In the genomic region with DNA sequence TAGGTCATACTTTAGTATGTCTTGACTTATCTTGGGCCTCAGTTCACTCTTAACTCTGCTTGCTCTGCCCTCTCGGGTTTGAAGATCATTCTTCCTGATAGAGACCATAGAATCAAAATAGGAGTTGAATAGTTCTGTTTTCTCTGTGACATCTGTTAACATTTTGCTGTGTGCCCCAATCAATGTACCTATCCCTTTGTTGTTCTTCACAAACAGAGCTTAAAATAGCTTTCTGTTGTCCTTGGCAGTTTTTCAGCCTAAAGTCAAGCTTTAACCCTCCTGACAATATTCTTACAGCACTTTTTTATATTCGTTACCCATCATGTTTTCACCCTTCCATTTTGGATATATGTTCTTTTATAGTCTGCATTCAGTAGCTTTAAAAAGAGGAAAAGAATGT, we compare ENCODE assay signal across 18 cellular contexts.
A peak's percentile ranks its signal among the peaks of the same experiment; 100 is the strongest.
DNase-seq lines count a peak whose midpoint lies in the region; ATAC-seq and TF ChIP-seq lines count a peak whose summit lies in the region.
"Had no signal": no experiment of that assay in that cellular context is flagged by ENCODE, and none has a peak within 500 bp of the region (broad histone marks: within the 10 kb centered on the region; RNA-seq: fewer than 3 reads in every experiment).

No MANE protein-coding gene starts in this region.

- H3K27ac ChIP-seq in GM23338 (ENCODE audit: low read depth) (no peak overlapping the region), aorta (ENCODE audit: low read depth in 1 of 2, low read length in 2 of 2) (no peak overlapping the region)
- H3K27ac ChIP-seq: 22Rv1, BLaER1, C4-2B had no signal

- no peak overlapping the region for H3K4me2 ChIP-seq in GM23338
- H3K4me2 ChIP-seq: BLaER1 had no signal

- intact Hi-C loops in aorta (cut with DNase I): no loop called here

- no peak overlapping the region for H2AFZ ChIP-seq in GM23338

- H3K27me3 Mint-ChIP-seq in GM23338 (ENCODE audit: insufficient read depth, low read depth, poor library complexity): peaks cover 2% of the 10 kb centered on the region
- H3K27me3 Mint-ChIP-seq in osteocyte (ENCODE audit: unreplicated experiment): no peaks in the 10 kb centered on the region
- H3K27me3 Mint-ChIP-seq: B cell; CD4-positive, CD25-positive, alpha-beta regulatory T cell had no signal

- H3K36me3 ChIP-seq in GM23338 (ENCODE audit: insufficient read depth): no peaks in the 10 kb centered on the region
- H3K36me3 ChIP-seq in aorta (ENCODE audit: control insufficient read depth in 1 of 2, insufficient read depth in 2 of 2, low read length in 1 of 2): no peaks in the 10 kb centered on the region
- H3K36me3 ChIP-seq: BLaER1 had no signal

- H3K4me1 ChIP-seq in GM23338 (ENCODE audit: insufficient read depth): no peaks in the 10 kb centered on the region
- no peaks in the 10 kb centered on the region for H3K4me1 ChIP-seq in aorta (ENCODE audit: control insufficient read depth in 1 of 2, insufficient read depth in 2 of 2, low read length in 2 of 2)
- H3K4me1 ChIP-seq: BLaER1, Caco-2 had no signal

- no peaks in the 10 kb centered on the region for H4K20me1 ChIP-seq in GM23338 (replicated peaks; ENCODE audit: insufficient read depth)
- H4K20me1 ChIP-seq: BLaER1 had no signal

- DNase-seq in NCI-H2171 treated with DMSO at 0.1 percent for 48 hours (lab: John Stamatoyannopoulos, UW): peak; percentile 62
- no peak for DNase-seq in NCI-H2171 (lab: John Stamatoyannopoulos, UW)
- no peak for DNase-seq in GM23338 (ENCODE audit: low spot score)
- DNase-seq in left lobe of liver (ENCODE audit: low spot score): no peak
- DNase-seq in osteocyte (ENCODE audit: extremely low spot score, unreplicated experiment): no peak
- no peak for DNase-seq in aorta
- DNase-seq: Caco-2; CD4-positive, CD25-positive, alpha-beta regulatory T cell; CD8-positive, alpha-beta T cell; DMS153; DND-41; H7; HCEC 1CT had no signal

- ATAC-seq in GM23338 (no peak), left lobe of liver (peak; percentile 55), aorta (ENCODE audit: low FRiP score) (no peak), GM19395 (IDR thresholded peaks at IDR 0.05; ENCODE audit: unreplicated experiment) (no peak)
- ATAC-seq: CD8-positive, alpha-beta T cell had no signal

- H3K9me3 ChIP-seq in aorta (ENCODE audit: control insufficient read depth, low read length): no peaks in the 10 kb centered on the region
- H3K9me3 ChIP-seq: BLaER1, Caco-2 had no signal

- no peaks in the 10 kb centered on the region for H3K9me2 ChIP-seq in GM23338 (ENCODE audit: insufficient read depth)

- H3K27ac Mint-ChIP-seq in GM23338 (peak overlapping the region; percentile 18; the same call in 1 of the 2 replicates), osteocyte (ENCODE audit: unreplicated experiment) (peak overlapping the region; percentile 51)
- H3K27ac Mint-ChIP-seq: B cell; CD4-positive, CD25-positive, alpha-beta regulatory T cell; CD8-positive, alpha-beta T cell had no signal

- H3K4me3 Mint-ChIP-seq in GM23338 (no peak overlapping the region), osteocyte (ENCODE audit: unreplicated experiment) (no peak overlapping the region)
- H3K4me3 Mint-ChIP-seq: B cell; CD4-positive, CD25-positive, alpha-beta regulatory T cell; CD8-positive, alpha-beta T cell had no signal

- TF ChIP-seq CTCF in GM23338 (conservative IDR thresholded peaks at IDR 0.05; ENCODE audit: low read depth in 2 of 2) (no peak), osteocyte (IDR thresholded peaks at IDR 0.05) (no peak)

- H3F3A ChIP-seq in GM23338 (replicated peaks; ENCODE audit: low read depth): no peaks in the 10 kb centered on the region

- H3K4me3 ChIP-seq in GM23338: no peak overlapping the region
- H3K4me3 ChIP-seq in aorta (ENCODE audit: low read length in 2 of 2): no peak overlapping the region
- H3K4me3 ChIP-seq: BLaER1 had no signal

- WGBS in aorta, 2 donors: 57 to 81% methylated on average over 2 of the region's 2 CpGs

- H3K36me3 Mint-ChIP-seq in GM23338 (ENCODE audit: low read depth) (no peaks in the 10 kb centered on the region), osteocyte (ENCODE audit: unreplicated experiment) (no peaks in the 10 kb centered on the region)
- H3K36me3 Mint-ChIP-seq: CD4-positive, CD25-positive, alpha-beta regulatory T cell; CD8-positive, alpha-beta T cell had no signal

- H3K27me3 ChIP-seq in GM23338 (ENCODE audit: insufficient read depth) (no peaks in the 10 kb centered on the region), aorta (ENCODE audit: control insufficient read depth in 1 of 2, insufficient read depth in 2 of 2, low read length in 1 of 2) (no peaks in the 10 kb centered on the region)
- H3K27me3 ChIP-seq: BLaER1 had no signal

- H3K9me3 Mint-ChIP-seq in GM23338: no peaks in the 10 kb centered on the region
- H3K9me3 Mint-ChIP-seq in osteocyte (ENCODE audit: unreplicated experiment): no peaks in the 10 kb centered on the region
- H3K9me3 Mint-ChIP-seq: CD8-positive, alpha-beta T cell had no signal

- H3K79me2 ChIP-seq in GM23338 (replicated peaks; ENCODE audit: insufficient read depth): no peaks in the 10 kb centered on the region

- H3K4me1 Mint-ChIP-seq in GM23338: peaks cover under 1% of the 10 kb centered on the region; the same call in 1 of the 3 replicates
- peaks cover 25% of the 10 kb centered on the region for H3K4me1 Mint-ChIP-seq in osteocyte (ENCODE audit: unreplicated experiment)
- H3K4me1 Mint-ChIP-seq: B cell; CD4-positive, CD25-positive, alpha-beta regulatory T cell had no signal

TF ChIP-seq in GM23338, 12 proteins besides CTCF, POLR2A, EP300 and RAD21 (continues in another document):
- no peak for TF ChIP-seq ZNF114 (CRISPR knock-in tag; IDR thresholded peaks at IDR 0.05)
- no peak for TF ChIP-seq JUNB (IDR thresholded peaks at IDR 0.05; ENCODE audit: unreplicated experiment)
- TF ChIP-seq, protein P1, sequence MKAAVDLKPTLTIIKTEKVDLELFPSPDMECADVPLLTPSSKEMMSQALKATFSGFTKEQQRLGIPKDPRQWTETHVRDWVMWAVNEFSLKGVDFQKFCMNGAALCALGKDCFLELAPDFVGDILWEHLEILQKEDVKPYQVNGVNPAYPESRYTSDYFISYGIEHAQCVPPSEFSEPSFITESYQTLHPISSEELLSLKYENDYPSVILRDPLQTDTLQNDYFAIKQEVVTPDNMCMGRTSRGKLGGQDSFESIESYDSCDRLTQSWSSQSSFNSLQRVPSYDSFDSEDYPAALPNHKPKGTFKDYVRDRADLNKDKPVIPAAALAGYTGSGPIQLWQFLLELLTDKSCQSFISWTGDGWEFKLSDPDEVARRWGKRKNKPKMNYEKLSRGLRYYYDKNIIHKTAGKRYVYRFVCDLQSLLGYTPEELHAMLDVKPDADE (IDR thresholded peaks at IDR 0.05): no peak
- TF ChIP-seq, protein P2, sequence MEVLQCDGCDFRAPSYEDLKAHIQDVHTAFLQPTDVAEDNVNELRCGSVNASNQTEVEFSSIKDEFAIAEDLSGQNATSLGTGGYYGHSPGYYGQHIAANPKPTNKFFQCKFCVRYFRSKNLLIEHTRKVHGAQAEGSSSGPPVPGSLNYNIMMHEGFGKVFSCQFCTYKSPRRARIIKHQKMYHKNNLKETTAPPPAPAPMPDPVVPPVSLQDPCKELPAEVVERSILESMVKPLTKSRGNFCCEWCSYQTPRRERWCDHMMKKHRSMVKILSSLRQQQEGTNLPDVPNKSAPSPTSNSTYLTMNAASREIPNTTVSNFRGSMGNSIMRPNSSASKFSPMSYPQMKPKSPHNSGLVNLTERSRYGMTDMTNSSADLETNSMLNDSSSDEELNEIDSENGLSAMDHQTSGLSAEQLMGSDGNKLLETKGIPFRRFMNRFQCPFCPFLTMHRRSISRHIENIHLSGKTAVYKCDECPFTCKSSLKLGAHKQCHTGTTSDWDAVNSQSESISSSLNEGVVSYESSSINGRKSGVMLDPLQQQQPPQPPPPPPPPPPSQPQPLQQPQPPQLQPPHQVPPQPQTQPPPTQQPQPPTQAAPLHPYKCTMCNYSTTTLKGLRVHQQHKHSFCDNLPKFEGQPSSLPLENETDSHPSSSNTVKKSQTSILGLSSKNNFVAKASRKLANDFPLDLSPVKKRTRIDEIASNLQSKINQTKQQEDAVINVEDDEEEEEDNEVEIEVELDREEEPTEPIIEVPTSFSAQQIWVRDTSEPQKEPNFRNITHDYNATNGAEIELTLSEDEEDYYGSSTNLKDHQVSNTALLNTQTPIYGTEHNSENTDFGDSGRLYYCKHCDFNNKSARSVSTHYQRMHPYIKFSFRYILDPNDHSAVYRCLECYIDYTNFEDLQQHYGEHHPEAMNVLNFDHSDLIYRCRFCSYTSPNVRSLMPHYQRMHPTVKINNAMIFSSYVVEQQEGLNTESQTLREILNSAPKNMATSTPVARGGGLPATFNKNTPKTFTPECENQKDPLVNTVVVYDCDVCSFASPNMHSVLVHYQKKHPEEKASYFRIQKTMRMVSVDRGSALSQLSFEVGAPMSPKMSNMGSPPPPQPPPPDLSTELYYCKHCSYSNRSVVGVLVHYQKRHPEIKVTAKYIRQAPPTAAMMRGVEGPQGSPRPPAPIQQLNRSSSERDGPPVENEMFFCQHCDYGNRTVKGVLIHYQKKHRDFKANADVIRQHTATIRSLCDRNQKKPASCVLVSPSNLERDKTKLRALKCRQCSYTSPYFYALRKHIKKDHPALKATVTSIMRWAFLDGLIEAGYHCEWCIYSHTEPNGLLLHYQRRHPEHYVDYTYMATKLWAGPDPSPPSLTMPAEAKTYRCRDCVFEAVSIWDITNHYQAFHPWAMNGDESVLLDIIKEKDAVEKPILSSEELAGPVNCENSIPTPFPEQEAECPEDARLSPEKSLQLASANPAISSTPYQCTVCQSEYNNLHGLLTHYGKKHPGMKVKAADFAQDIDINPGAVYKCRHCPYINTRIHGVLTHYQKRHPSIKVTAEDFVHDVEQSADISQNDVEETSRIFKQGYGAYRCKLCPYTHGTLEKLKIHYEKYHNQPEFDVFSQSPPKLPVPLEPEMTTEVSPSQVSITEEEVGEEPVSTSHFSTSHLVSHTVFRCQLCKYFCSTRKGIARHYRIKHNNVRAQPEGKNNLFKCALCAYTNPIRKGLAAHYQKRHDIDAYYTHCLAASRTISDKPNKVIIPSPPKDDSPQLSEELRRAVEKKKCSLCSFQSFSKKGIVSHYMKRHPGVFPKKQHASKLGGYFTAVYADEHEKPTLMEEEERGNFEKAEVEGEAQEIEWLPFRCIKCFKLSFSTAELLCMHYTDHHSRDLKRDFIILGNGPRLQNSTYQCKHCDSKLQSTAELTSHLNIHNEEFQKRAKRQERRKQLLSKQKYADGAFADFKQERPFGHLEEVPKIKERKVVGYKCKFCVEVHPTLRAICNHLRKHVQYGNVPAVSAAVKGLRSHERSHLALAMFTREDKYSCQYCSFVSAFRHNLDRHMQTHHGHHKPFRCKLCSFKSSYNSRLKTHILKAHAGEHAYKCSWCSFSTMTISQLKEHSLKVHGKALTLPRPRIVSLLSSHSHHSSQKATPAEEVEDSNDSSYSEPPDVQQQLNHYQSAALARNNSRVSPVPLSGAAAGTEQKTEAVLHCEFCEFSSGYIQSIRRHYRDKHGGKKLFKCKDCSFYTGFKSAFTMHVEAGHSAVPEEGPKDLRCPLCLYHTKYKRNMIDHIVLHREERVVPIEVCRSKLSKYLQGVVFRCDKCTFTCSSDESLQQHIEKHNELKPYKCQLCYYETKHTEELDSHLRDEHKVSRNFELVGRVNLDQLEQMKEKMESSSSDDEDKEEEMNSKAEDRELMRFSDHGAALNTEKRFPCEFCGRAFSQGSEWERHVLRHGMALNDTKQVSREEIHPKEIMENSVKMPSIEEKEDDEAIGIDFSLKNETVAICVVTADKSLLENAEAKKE (CRISPR knock-in tag; IDR thresholded peaks at IDR 0.05): no peak
- TF ChIP-seq EZH2 (IDR thresholded peaks at IDR 0.05; ENCODE audit: low read depth, unreplicated experiment): no peak
